ENCODE assay signal across 8 cellular contexts in genomic region chr11:64553554-64554201, GRCh38. TPM values are rescaled to one million over a fixed set of nuclear protein-coding genes. Genes with fewer than 3 reads are reported as not detected.
DNase-seq lines count a peak whose midpoint lies in the region; ATAC-seq and TF ChIP-seq lines count a peak whose summit lies in the region.

No MANE protein-coding gene starts in this region.

- peaks cover 27% of the 10 kb centered on the region for H3K4me1 Mint-ChIP-seq in WTC11

- no peak overlapping the region for H3K4me2 ChIP-seq in DND-41 (ENCODE audit: insufficient read depth, low read length)

- no peaks in the 10 kb centered on the region for H3K4me1 ChIP-seq in DND-41 (ENCODE audit: insufficient read depth, low read length)

- H4K20me1 ChIP-seq in DND-41 (ENCODE audit: insufficient read depth, low read length) = no peaks in the 10 kb centered on the region; the same call in 1 of the 2 replicates

- no peaks in the 10 kb centered on the region for H3K36me3 Mint-ChIP-seq in WTC11

- no peaks in the 10 kb centered on the region for H3K36me3 ChIP-seq in DND-41 (ENCODE audit: insufficient read depth, low read length)

- no peaks in the 10 kb centered on the region for H3K79me2 ChIP-seq in DND-41 (ENCODE audit: insufficient read depth, low read length)

- H3K27me3 ChIP-seq in DND-41 (ENCODE audit: insufficient read depth, low read length, poor library complexity) = no peaks in the 10 kb centered on the region
- H3K27me3 ChIP-seq in layer of hippocampus (ENCODE audit: control insufficient read depth, insufficient read depth, low read length) = no peaks in the 10 kb centered on the region

- POLR2A ChIA-PET in WTC11 (lab: Charles Lee) = no interaction called here

- H3K27ac ChIP-seq in DND-41 (ENCODE audit: low read length) (no peak overlapping the region), layer of hippocampus (ENCODE audit: low read depth, low read length) (peak overlapping the region; percentile 62)

- H2AFZ ChIP-seq in DND-41 (ENCODE audit: low read depth, low read length) = no peak overlapping the region

- TF ChIP-seq CTCF in DND-41 (IDR thresholded peaks at IDR 0.05; ENCODE audit: borderline replicate concordance, extremely low read depth, low read length, poor library complexity, severe bottlenecking) (peak; percentile 93), WTC11 (IDR thresholded peaks at IDR 0.05) (peak; percentile 98)

- peaks cover 13% of the 10 kb centered on the region for H3K27me3 Mint-ChIP-seq in WTC11 (ENCODE audit: low read depth)

- H3K9me3 ChIP-seq in DND-41 (ENCODE audit: insufficient read depth, low read length, severe bottlenecking) = peaks cover 3% of the 10 kb centered on the region

- ATAC-seq in DND-41 (ENCODE audit: insufficient read depth, low read depth) = peak; percentile 55; the same call in 2 of the 3 replicates
- peak; percentile 65 for ATAC-seq in WTC11
- ATAC-seq in HG03139 (IDR thresholded peaks at IDR 0.05; ENCODE audit: unreplicated experiment) = no peak

- no peak overlapping the region for H3K4me3 Mint-ChIP-seq in WTC11

- DNase-seq in DND-41 = peak; percentile 53
- DNase-seq in Kasumi-1 (lab: John Stamatoyannopoulos, UW) = peak; percentile 40 to 48
- DNase-seq in WTC11 (ENCODE audit: low spot score) = peak; percentile 85
- DNase-seq in cerebellar nuclear complex (lab: John Stamatoyannopoulos, UW) = peak; percentile 58 to 91
- DNase-seq in stimulated activated CD4-positive, alpha-beta T cell treated with anti-CD3 and anti-CD28 coated beads, Interleukin-4, amount 100 ng/mL, for 1 hour = peak; percentile 59
- no peak for DNase-seq in NCI-H2029 (lab: John Stamatoyannopoulos, UW)

- H3K27ac Mint-ChIP-seq in WTC11 = no peak overlapping the region

- H3K9me3 Mint-ChIP-seq in WTC11 = peaks cover 11% of the 10 kb centered on the region

- CTCF ChIA-PET in WTC11 (lab: Charles Lee) = interaction anchor here (0.6 to 1.5 kb wide), 12 partner anchors 18 to 157 kb away, joined by 3 to 6 read pairs (median 4); no protein-coding TSS in a partner anchor

- no peak overlapping the region for H3K4me3 ChIP-seq in DND-41 (ENCODE audit: low read depth in 1 of 2, low read length in 2 of 2)

- H3K9ac ChIP-seq in DND-41 (ENCODE audit: low read depth, low read length) = no peak overlapping the region

TF ChIP-seq in WTC11, 78 proteins besides CTCF, POLR2A, EP300 and RAD21:
- TF ChIP-seq MAX (CRISPR knock-in tag; IDR thresholded peaks at IDR 0.05) (0 out of 2 replicates have a peak, but pooled peaks have one; percentile 3), AR (CRISPR knock-in tag; IDR thresholded peaks at IDR 0.05) (peak; percentile 28; the same call in 1 of the 2 replicates), GTF2I (CRISPR knock-in tag; conservative IDR thresholded peaks at IDR 0.05) (no peak)

RNA-seq across cellular contexts. Expression of gene SLC22A11, which starts 2.1 kb away (rescaled TPM):
- total RNA-seq in WTC11 (2021) = 0.07 TPM in 1 of 3 replicates, not detected in the others

RNA-seq across cellular contexts. Expression of gene SLC22A12, which starts 37.3 kb away (rescaled TPM):
- not detected in 3 replicates for total RNA-seq in WTC11 (2021)
